ENCODE assay signal across 1 cellular context in genomic region chr22:46815896-46816721, GRCh38.
TF ChIP-seq lines count a peak whose summit lies in the region.

No MANE protein-coding gene starts in this region.

TF ChIP-seq in SK-N-SH treated with all-trans-retinoic acid at 6 μM for 48 hours, 23 proteins besides CTCF, POLR2A, EP300 and RAD21 (continued from another document):
- TF ChIP-seq OSR1 (CRISPR knock-in tag; IDR thresholded peaks at IDR 0.05) (no peak), CSRNP3 (CRISPR knock-in tag; IDR thresholded peaks at IDR 0.05) (no peak), TCF4 (CRISPR knock-in tag; IDR thresholded peaks at IDR 0.05; ENCODE audit: borderline replicate concordance) (no peak), SNAI2 (CRISPR knock-in tag; IDR thresholded peaks at IDR 0.05) (no peak), ZNF8 (CRISPR knock-in tag; IDR thresholded peaks at IDR 0.05) (no peak), ZFP30 (CRISPR knock-in tag; IDR thresholded peaks at IDR 0.05) (no peak), ARNTL (CRISPR knock-in tag; IDR thresholded peaks at IDR 0.05; ENCODE audit: borderline replicate concordance, low read depth) (no peak), POU6F1 (CRISPR knock-in tag; IDR thresholded peaks at IDR 0.05; ENCODE audit: borderline replicate concordance, low read depth) (no peak), PPARA (CRISPR knock-in tag; IDR thresholded peaks at IDR 0.05; ENCODE audit: borderline replicate concordance) (no peak), CSDC2 (CRISPR knock-in tag; IDR thresholded peaks at IDR 0.05) (no peak), TSHZ2 (CRISPR knock-in tag; IDR thresholded peaks at IDR 0.05) (no peak), GLIS3 (CRISPR knock-in tag; IDR thresholded peaks at IDR 0.05) (no peak), RARB (CRISPR knock-in tag; IDR thresholded peaks at IDR 0.05) (no peak), ESRRG (CRISPR knock-in tag; IDR thresholded peaks at IDR 0.05) (no peak)
- TF ChIP-seq, protein P1, sequence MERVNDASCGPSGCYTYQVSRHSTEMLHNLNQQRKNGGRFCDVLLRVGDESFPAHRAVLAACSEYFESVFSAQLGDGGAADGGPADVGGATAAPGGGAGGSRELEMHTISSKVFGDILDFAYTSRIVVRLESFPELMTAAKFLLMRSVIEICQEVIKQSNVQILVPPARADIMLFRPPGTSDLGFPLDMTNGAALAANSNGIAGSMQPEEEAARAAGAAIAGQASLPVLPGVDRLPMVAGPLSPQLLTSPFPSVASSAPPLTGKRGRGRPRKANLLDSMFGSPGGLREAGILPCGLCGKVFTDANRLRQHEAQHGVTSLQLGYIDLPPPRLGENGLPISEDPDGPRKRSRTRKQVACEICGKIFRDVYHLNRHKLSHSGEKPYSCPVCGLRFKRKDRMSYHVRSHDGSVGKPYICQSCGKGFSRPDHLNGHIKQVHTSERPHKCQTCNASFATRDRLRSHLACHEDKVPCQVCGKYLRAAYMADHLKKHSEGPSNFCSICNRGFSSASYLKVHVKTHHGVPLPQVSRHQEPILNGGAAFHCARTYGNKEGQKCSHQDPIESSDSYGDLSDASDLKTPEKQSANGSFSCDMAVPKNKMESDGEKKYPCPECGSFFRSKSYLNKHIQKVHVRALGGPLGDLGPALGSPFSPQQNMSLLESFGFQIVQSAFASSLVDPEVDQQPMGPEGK (CRISPR knock-in tag; IDR thresholded peaks at IDR 0.05; ENCODE audit: borderline replicate concordance): no peak
